Comparison of ENCODE assay signal across 13 cellular contexts in genomic region chr12:76259660-76260389, GRCh38.
DNase-seq lines count a peak whose midpoint lies in the region; ATAC-seq and TF ChIP-seq lines count a peak whose summit lies in the region.
"Had no signal": no experiment of that assay in that cellular context is flagged by ENCODE, and none has a peak within 500 bp of the region (broad histone marks: within the 10 kb centered on the region; RNA-seq: fewer than 3 reads in every experiment).

No MANE protein-coding gene starts in this region.

- 4 to 13% methylated on average over 4 of the region's 4 CpGs for WGBS in esophagus squamous epithelium, 2 donors
- 27 to 40% methylated on average over 4 of the region's 4 CpGs for WGBS in thyroid gland, 2 donors

- H3K27ac ChIP-seq in esophagus squamous epithelium (peak overlapping the region; percentile 54 to 85 (median 78)), thyroid gland (peak overlapping the region in 1 of 3 donors; percentile 8)
- H3K27ac ChIP-seq: cardiac muscle cell, transverse colon had no signal

- H3K9me3 Mint-ChIP-seq in nephron: peaks cover 17% of the 10 kb centered on the region
- H3K9me3 Mint-ChIP-seq: activated CD4-positive, alpha-beta memory T cell treated with anti-CD3 and anti-CD28 coated beads, Interleukin-2, amount 10 ng/mL, durations not matched to agents 7 days and 5 days had no signal

- intact Hi-C loops in esophagus squamous epithelium (cut with DNase I): no loop called here
- intact Hi-C loops in thyroid gland (cut with DNase I): no loop called here

- H3K27ac Mint-ChIP-seq in nephron: peak overlapping the region in 2 of 3 experiments; percentile 11 to 62
- H3K27ac Mint-ChIP-seq: activated CD4-positive, alpha-beta memory T cell treated with anti-CD3 and anti-CD28 coated beads, Interleukin-2, amount 10 ng/mL, durations not matched to agents 7 days and 5 days; CD4-positive, CD25-positive, alpha-beta regulatory T cell had no signal

- peak overlapping the region in 1 of 3 experiments; percentile 29 for H3K4me3 Mint-ChIP-seq in nephron
- H3K4me3 Mint-ChIP-seq: activated CD4-positive, alpha-beta memory T cell treated with anti-CD3 and anti-CD28 coated beads, Interleukin-2, amount 10 ng/mL, durations not matched to agents 7 days and 5 days; CD4-positive, CD25-positive, alpha-beta regulatory T cell had no signal

- TF ChIP-seq CTCF in AG10803 (conservative IDR thresholded peaks at IDR 0.05; ENCODE audit: low read length) (no peak), esophagus squamous epithelium (IDR thresholded peaks at IDR 0.05) (no peak), nephron (IDR thresholded peaks at IDR 0.05; ENCODE audit: unreplicated experiment in 3 of 3) (no peak), thyroid gland (IDR thresholded peaks at IDR 0.05) (no peak)

- DNase-seq in AG10803 (ENCODE audit: low read depth) (peak; percentile 91), RPMI7951 (ENCODE audit: low read depth) (peak; percentile 59), esophagus squamous epithelium (lab: John Stamatoyannopoulos, UW) (no peak), thyroid gland (no peak), hippocampal formation (lab: John Stamatoyannopoulos, UW) (no peak)
- DNase-seq: activated CD4-positive, alpha-beta memory T cell treated with anti-CD3 and anti-CD28 coated beads, Interleukin-2, amount 10 ng/mL, durations not matched to agents 7 days and 5 days; CD4-positive, CD25-positive, alpha-beta regulatory T cell; stimulated activated CD4-positive, alpha-beta T cell treated with anti-CD3 and anti-CD28 coated beads, Interleukin-1b, Interleukin-23, amount 100 ng/mL, for 48 hours; transverse colon had no signal

- TF ChIP-seq POLR2A in esophagus squamous epithelium (IDR thresholded peaks at IDR 0.05): no peak
- no peak for TF ChIP-seq POLR2A in thyroid gland (IDR thresholded peaks at IDR 0.05)

- ATAC-seq in HG03378 (IDR thresholded peaks at IDR 0.05; ENCODE audit: unreplicated experiment): no peak
- ATAC-seq in HG03159 (IDR thresholded peaks at IDR 0.05; ENCODE audit: unreplicated experiment): no peak

- H3K4me1 Mint-ChIP-seq in nephron: peaks cover 12% of the 10 kb centered on the region
- H3K4me1 Mint-ChIP-seq: CD4-positive, CD25-positive, alpha-beta regulatory T cell had no signal

- H3K9me3 ChIP-seq in esophagus squamous epithelium (peaks cover 0 to 7% (median 0%) of the 10 kb centered on the region in 3 donors), thyroid gland (no peaks in the 10 kb centered on the region)
- H3K9me3 ChIP-seq: transverse colon had no signal

- H3K4me3 ChIP-seq in AG10803 (ENCODE audit: low read length) (no peak overlapping the region), esophagus squamous epithelium (no peak overlapping the region), thyroid gland (replicated peaks in 1 of 3) (no peak overlapping the region)
- H3K4me3 ChIP-seq: cardiac muscle cell, transverse colon had no signal

- no peaks in the 10 kb centered on the region for H3K36me3 Mint-ChIP-seq in nephron (ENCODE audit: low read depth)
- H3K36me3 Mint-ChIP-seq: CD4-positive, CD25-positive, alpha-beta regulatory T cell had no signal

- H3K4me1 ChIP-seq in esophagus squamous epithelium (peaks cover 7 to 55% (median 24%) of the 10 kb centered on the region in 3 donors), thyroid gland (peaks cover 0 to 5% of the 10 kb centered on the region in 2 donors)
- H3K4me1 ChIP-seq: transverse colon had no signal

- peaks cover 4% of the 10 kb centered on the region for H3K27me3 Mint-ChIP-seq in nephron (ENCODE audit: low read depth)

- no peaks in the 10 kb centered on the region for H3K36me3 ChIP-seq in esophagus squamous epithelium
- H3K36me3 ChIP-seq in thyroid gland: no peaks in the 10 kb centered on the region
- H3K36me3 ChIP-seq: cardiac muscle cell, transverse colon had no signal

- H3K27me3 ChIP-seq in esophagus squamous epithelium (no peaks in the 10 kb centered on the region), thyroid gland (no peaks in the 10 kb centered on the region)
- H3K27me3 ChIP-seq: cardiac muscle cell, transverse colon had no signal

Comparison
In these comparisons a context has a peak if more than half of its experiments do, and no peak if none do; other contexts are left out.
1. DNase-seq: peak in AG10803 (single experiment) and RPMI7951 (single experiment); none in esophagus squamous epithelium (single experiment), thyroid gland (0 of 2) and hippocampal formation (0 of 2).